In genomic region chr5:159316519-159317383, GRCh38 we compare ENCODE assay signal across 8 cellular contexts. TPM values are rescaled to one million over a fixed set of nuclear protein-coding genes. Genes with fewer than 3 reads are reported as not detected.
DNase-seq lines count a peak whose midpoint lies in the region; ATAC-seq and TF ChIP-seq lines count a peak whose summit lies in the region.

No MANE protein-coding gene starts in this region.

- no peak overlapping the region for H3K4me3 Mint-ChIP-seq in Calu3 (ENCODE audit: low read depth, unreplicated experiment)

- TF ChIP-seq CTCF in Calu3 (IDR thresholded peaks at IDR 0.05; ENCODE audit: unreplicated experiment) = peak; percentile 74

- H3K9me3 Mint-ChIP-seq in Calu3 (ENCODE audit: low read depth, unreplicated experiment) = no peaks in the 10 kb centered on the region

- no TSS peak for BruUV-seq in Calu3 (replicated peaks; lab: Mats Ljungman, UMichigan)

- H3K36me3 Mint-ChIP-seq in Calu3 (ENCODE audit: insufficient read depth, unreplicated experiment) = no peaks in the 10 kb centered on the region

- CTCF ChIA-PET in Calu3 (lab: Charles Lee) = interaction anchor here (0.5 to 2.7 kb wide), 8 partner anchors 10 to 165 kb away, joined by 3 to 42 read pairs (median 3); no protein-coding TSS in a partner anchor

- intact Hi-C loops in Calu3 (cut with micrococcal nuclease; ENCODE audit: unreplicated experiment) (loop anchor here (1.0 to 5.0 kb wide), 3 partner anchors 30 to 160 kb away; no protein-coding TSS in a partner anchor), head of caudate nucleus (cut with DNase I) (no loop called here)

- peak; percentile 57 for DNase-seq in Calu3
- peak; percentile 18 for DNase-seq in NCI-H345 treated with DMSO at 0.1 percent for 48 hours (lab: John Stamatoyannopoulos, UW; ENCODE audit: unreplicated experiment)
- peak; percentile 45 for DNase-seq in activated CD8-positive, alpha-beta memory T cell treated with anti-CD3 and anti-CD28 coated beads, Interleukin-2, amount 50 U/mL, for 4 hours
- DNase-seq in head of caudate nucleus = peak in 24 of 42 donors; percentile 16 to 64 (median 39)
- DNase-seq in stimulated activated CD4-positive, alpha-beta T cell treated with anti-CD3 and anti-CD28 coated beads, Interleukin-12 subunit alpha, Interleukin-12 subunit beta, amount 100 ng/mL, for 4 hours = peak; percentile 18
- DNase-seq in effector CD8-positive, alpha-beta T cell (lab: John Stamatoyannopoulos, UW) = no peak

- ATAC-seq in GM19395 (IDR thresholded peaks at IDR 0.05; ENCODE audit: unreplicated experiment) = peak; percentile 82
- no peak for ATAC-seq in GM21367 (IDR thresholded peaks at IDR 0.05; ENCODE audit: unreplicated experiment)

- no peak overlapping the region for H3K27ac Mint-ChIP-seq in Calu3 (ENCODE audit: unreplicated experiment)

- H3K27me3 Mint-ChIP-seq in Calu3 (ENCODE audit: unreplicated experiment) = peaks cover 53% of the 10 kb centered on the region

- H3K4me1 Mint-ChIP-seq in Calu3 (ENCODE audit: low read depth, unreplicated experiment) = no peaks in the 10 kb centered on the region

RNA-seq across cellular contexts. Expression of gene IL12B, which starts 13.5 kb away (rescaled TPM):
- total RNA-seq in Calu3 (2022) = not detected in 2 replicates

RNA-seq across cellular contexts. Expression of gene UBLCP1, which starts 53.7 kb away (rescaled TPM):
- total RNA-seq in Calu3 (2022) = 35.8 and 39.5 TPM in 2 replicates
